ENCODE assay signal across 35 cellular contexts in genomic region chr2:9299444-9300100, GRCh38.
DNase-seq lines count a peak whose midpoint lies in the region; ATAC-seq, FAIRE-seq and TF ChIP-seq lines count a peak whose summit lies in the region.
"Had no signal": no experiment of that assay in that cellular context is flagged by ENCODE, and none has a peak within 500 bp of the region (broad histone marks: within the 10 kb centered on the region; RNA-seq: fewer than 3 reads in every experiment).

No MANE protein-coding gene starts in this region.

- H3K79me2 ChIP-seq in H1 (ENCODE audit: control insufficient read depth in 1 of 2, insufficient read depth in 2 of 2, low read length in 2 of 2) (no peaks in the 10 kb centered on the region; a peak in 1 of 4 replicates), PC-9 (ENCODE audit: low read depth) (peaks cover 59% of the 10 kb centered on the region)

- peak overlapping the region; percentile 50 for H3K27ac Mint-ChIP-seq in nephron progenitor cell
- H3K27ac Mint-ChIP-seq: activated naive CD8-positive, alpha-beta T cell; CD4-positive, alpha-beta T cell; dendritic cell treated with granulocyte-macrophage colony-stimulating factor and Interleukin-4, amounts not matched to agents 40 ng/mL and 50 ng/mL, for 4 days had no signal

- H3K56ac ChIP-seq in H1 (replicated peaks; ENCODE audit: insufficient read length, low read depth, low read length) = no peak overlapping the region

- DNase-seq in A673 (ENCODE audit: low spot score) (peak; percentile 19), RWPE2 (ENCODE audit: low spot score) (no peak), H1 (ENCODE audit: low read depth in 1 of 2, low spot score in 2 of 2) (no peak), nephron progenitor cell (no peak), T-helper 1 cell (no peak), PC-9 (no peak), tibial artery (no peak), NCI-H187 treated with DMSO at 0.1 percent for 48 hours (lab: John Stamatoyannopoulos, UW) (no peak)
- DNase-seq: activated CD4-positive, alpha-beta T cell treated with anti-CD3 and anti-CD28 coated beads for 48 hours; activated CD8-positive, alpha-beta memory T cell treated with anti-CD3 and anti-CD28 coated beads for 24 hours; activated effector memory CD4-positive, alpha-beta T cell treated with Interleukin-2 at 50 U/mL for 16 hours; activated T-cell treated with anti-CD3 and anti-CD28 coated beads for 4 hours; AML-193; anterior cingulate cortex; CD4-positive, alpha-beta T cell; endodermal cell; IMR-90; kidney glomerular epithelial cell; lower lobe of right lung; NCI-H1048; NCI-H446 treated with DMSO at 0.1 percent for 48 hours; NCI-H82; ovary; retina; SJCRH30; small intestine; stimulated activated naive CD4-positive, alpha-beta T cell treated with Interleukin-2 at 50 U/mL for 16 hours; T1000 had no signal

- 87% methylated on average over 11 of the region's 11 CpGs; no CpG with 5 or more reads in 1 of the 2 experiments for WGBS in H1 (ENCODE audit: extremely low coverage in 1 of 2, insufficient coverage in 1 of 2, insufficient read length in 1 of 2, insufficient replicate concordance in 2 of 2, low coverage in 1 of 2, low lambda C conversion rate in 2 of 2, missing lambda C conversion rate in 1 of 2), 2 experiments

- H2BK15ac ChIP-seq in H1 (ENCODE audit: low read length) = no peak overlapping the region

- no peak overlapping the region for H2BK20ac ChIP-seq in H1 (ENCODE audit: low read length)

- H3K14ac ChIP-seq in H1 (ENCODE audit: insufficient read length) = no peak overlapping the region

- peaks cover 0 to 2% of the 10 kb centered on the region in 2 experiments for H4K20me1 ChIP-seq in H1 (replicated peaks in 1 of 2; ENCODE audit: control insufficient read depth in 1 of 2, insufficient read depth in 2 of 2, low read length in 2 of 2)
- H4K20me1 ChIP-seq in PC-9 (ENCODE audit: insufficient read depth) = peaks cover 9% of the 10 kb centered on the region; the same call in 1 of the 2 replicates

- H3K9me3 ChIP-seq in A673 (ENCODE audit: low read depth, low read length, poor library complexity, severe bottlenecking) = no peaks in the 10 kb centered on the region
- no peaks in the 10 kb centered on the region for H3K9me3 ChIP-seq in RWPE2 (ENCODE audit: severe bottlenecking)
- H3K9me3 ChIP-seq in H1 (ENCODE audit: insufficient read depth in 2 of 2, low read depth in 1 of 2, low read length in 1 of 2) = no peaks in the 10 kb centered on the region
- no peaks in the 10 kb centered on the region for H3K9me3 ChIP-seq in PC-9 (ENCODE audit: insufficient read depth, low read depth)
- H3K9me3 ChIP-seq in tibial artery = no peaks in the 10 kb centered on the region
- H3K9me3 ChIP-seq: lower lobe of right lung, ovary, SJCRH30 had no signal

- H3K4me3 ChIP-seq in A673 (ENCODE audit: low read depth, low read length, poor library complexity, severe bottlenecking) (no peak overlapping the region), RWPE2 (ENCODE audit: severe bottlenecking) (no peak overlapping the region), H1 (ENCODE audit: extremely low read depth in 1 of 4, insufficient read depth in 2 of 4, low read depth in 3 of 4, low read length in 4 of 4) (no peak overlapping the region), PC-9 (no peak overlapping the region), tibial artery (no peak overlapping the region)
- H3K4me3 ChIP-seq: lower lobe of right lung, ovary, SJCRH30 had no signal

- H3F3A ChIP-seq in PC-9 (ENCODE audit: insufficient read depth, low read depth) = peaks cover 46% of the 10 kb centered on the region; the same call in 1 of the 2 replicates

- H3K27ac ChIP-seq in A673 (ENCODE audit: low read depth, low read length, poor library complexity, severe bottlenecking) = peak overlapping the region; percentile 13
- H3K27ac ChIP-seq in RWPE2 (ENCODE audit: poor library complexity, severe bottlenecking) = peak overlapping the region; percentile 75
- no peak overlapping the region for H3K27ac ChIP-seq in H1 (ENCODE audit: low read depth, low read length)
- H3K27ac ChIP-seq in PC-9 = no peak overlapping the region
- no peak overlapping the region for H3K27ac ChIP-seq in tibial artery
- H3K27ac ChIP-seq: lower lobe of right lung, ovary, SJCRH30, VCaP had no signal

- no peak overlapping the region for H3K4ac ChIP-seq in H1 (replicated peaks; ENCODE audit: insufficient read length, low read depth, low read length)

- POLR2A ChIA-PET in A673 (lab: Charles Lee; ENCODE audit: low non-redundant PET) = no interaction called here
- POLR2A ChIA-PET in H1 (lab: Charles Lee; ENCODE audit: partially characterized antibody) = no interaction called here
- POLR2A ChIA-PET in PC-9 (lab: Charles Lee; ENCODE audit: unreplicated experiment) = no interaction called here

- H3K23ac ChIP-seq in H1 (ENCODE audit: insufficient read length) = no peak overlapping the region

- H4K91ac ChIP-seq in H1 (replicated peaks; ENCODE audit: insufficient read length, low read length) = no peak overlapping the region

- BruUV-seq in A673 (replicated peaks; lab: Mats Ljungman, UMichigan) = no TSS peak
- BruUV-seq in PC-9 (replicated peaks; lab: Mats Ljungman, UMichigan) = no TSS peak

- H2BK12ac ChIP-seq in H1 (ENCODE audit: low read depth, low read length) = no peak overlapping the region

- peaks cover under 1% of the 10 kb centered on the region; the same call in 1 of the 2 replicates for H3K23me2 ChIP-seq in H1 (ENCODE audit: low read depth, low read length)

- peaks cover 28% of the 10 kb centered on the region for H3K36me3 Mint-ChIP-seq in nephron progenitor cell (ENCODE audit: low read depth)
- H3K36me3 Mint-ChIP-seq: activated naive CD8-positive, alpha-beta T cell had no signal

- H4K5ac ChIP-seq in H1 (ENCODE audit: insufficient read length, low read depth, low read length) = no peak overlapping the region

- TF ChIP-seq CTCF in A673 (conservative IDR thresholded peaks at IDR 0.05; ENCODE audit: low read depth, low read length) = no peak
- no peak for TF ChIP-seq CTCF in RWPE2 (IDR thresholded peaks at IDR 0.05; ENCODE audit: poor library complexity, severe bottlenecking)
- TF ChIP-seq CTCF in H1 (IDR thresholded peaks at IDR 0.05; ENCODE audit: control extremely low read depth in 1 of 3, insufficient read depth in 1 of 3, low read depth in 1 of 3, low read length in 3 of 3) = no peak
- no peak for TF ChIP-seq CTCF in nephron progenitor cell (IDR thresholded peaks at IDR 0.05)
- TF ChIP-seq CTCF in PC-9 (conservative IDR thresholded peaks at IDR 0.05) = no peak
- TF ChIP-seq CTCF in tibial artery (IDR thresholded peaks at IDR 0.05) = no peak

- H3K9me2 ChIP-seq in PC-9 (ENCODE audit: insufficient read depth) = no peaks in the 10 kb centered on the region

- no peak overlapping the region for H3K9ac ChIP-seq in H1 (replicated peaks in 1 of 4; ENCODE audit: extremely low read depth in 1 of 4, low read depth in 3 of 4, low read length in 3 of 4)

- no peak overlapping the region for H3K4me2 ChIP-seq in H1 (ENCODE audit: insufficient read depth in 1 of 2, low read depth in 2 of 2, low read length in 2 of 2)
- H3K4me2 ChIP-seq in PC-9 = no peak overlapping the region

- no peak overlapping the region for H2BK120ac ChIP-seq in H1 (replicated peaks; ENCODE audit: low read depth, low read length)

- H3K36me3 ChIP-seq in A673 (ENCODE audit: insufficient read depth, low read length, poor library complexity, severe bottlenecking) (peaks cover 5% of the 10 kb centered on the region), RWPE2 (ENCODE audit: low read depth) (peaks cover 66% of the 10 kb centered on the region), H1 (ENCODE audit: control insufficient read depth in 2 of 4, insufficient read depth in 4 of 4, low read length in 3 of 4) (no peaks in the 10 kb centered on the region; a peak in 1 of 8 replicates), PC-9 (ENCODE audit: low read depth) (peaks cover 10% of the 10 kb centered on the region; the same call in 1 of the 2 replicates), tibial artery (no peaks in the 10 kb centered on the region)
- H3K36me3 ChIP-seq: lower lobe of right lung, ovary had no signal

- H3K4me1 Mint-ChIP-seq in nephron progenitor cell = peaks cover 40% of the 10 kb centered on the region

- no peak overlapping the region for H4K8ac ChIP-seq in H1 (ENCODE audit: extremely low read depth, insufficient read depth, low read length)

- no peak for TF ChIP-seq RAD21 in H1 (IDR thresholded peaks at IDR 0.05 in 1 of 2, conservative IDR thresholded peaks at IDR 0.05 in 1 of 2; ENCODE audit: low read depth in 2 of 2, low read length in 2 of 2)

- TF ChIP-seq EP300 in H1 (IDR thresholded peaks at IDR 0.05; ENCODE audit: borderline replicate concordance in 1 of 2, low read depth in 2 of 2, low read length in 2 of 2) = no peak

- H3K27me3 Mint-ChIP-seq in nephron progenitor cell (ENCODE audit: low read depth, poor library complexity) = peaks cover 10% of the 10 kb centered on the region
- H3K27me3 Mint-ChIP-seq: CD4-positive, alpha-beta T cell had no signal

- CTCF ChIA-PET in A673 (lab: Charles Lee) (no interaction called here), H1 (lab: Charles Lee; ENCODE audit: partially characterized antibody) (interaction anchor here (0.7 to 1.5 kb wide), 5 partner anchors 9 to 41 kb away, joined by 3 to 6 read pairs (median 3); no protein-coding TSS in a partner anchor), PC-9 (lab: Charles Lee) (no interaction called here)

- no peak overlapping the region for H3K18ac ChIP-seq in H1 (ENCODE audit: extremely low read depth, low read length)

- ATAC-seq in RWPE2 (ENCODE audit: low read depth) = no peak
- ATAC-seq: HCT116, lower lobe of right lung had no signal

- H3K4me1 ChIP-seq in A673 (ENCODE audit: insufficient read depth, low read length, poor library complexity, severe bottlenecking) = peaks cover 22% of the 10 kb centered on the region
- peaks cover 18% of the 10 kb centered on the region for H3K4me1 ChIP-seq in RWPE2 (ENCODE audit: insufficient read depth, poor library complexity, severe bottlenecking)
- H3K4me1 ChIP-seq in H1 (replicated peaks in 1 of 4; ENCODE audit: control insufficient read depth in 3 of 4, insufficient read depth in 4 of 4, low read length in 3 of 4) = no peaks in the 10 kb centered on the region; a peak in 2 of 7 replicates
- H3K4me1 ChIP-seq in PC-9 (replicated peaks; ENCODE audit: insufficient read depth) = no peaks in the 10 kb centered on the region
- H3K4me1 ChIP-seq in tibial artery = peaks cover 0 to 18% (median under 1%) of the 10 kb centered on the region in 4 donors
- H3K4me1 ChIP-seq: SJCRH30 had no signal

- H2AFZ ChIP-seq in H1 (ENCODE audit: low read length) (no peak overlapping the region), PC-9 (no peak overlapping the region)

- no peak overlapping the region for H3K4me3 Mint-ChIP-seq in nephron progenitor cell
- H3K4me3 Mint-ChIP-seq: activated naive CD8-positive, alpha-beta T cell; CD4-positive, alpha-beta T cell; dendritic cell treated with granulocyte-macrophage colony-stimulating factor and Interleukin-4, amounts not matched to agents 40 ng/mL and 50 ng/mL, for 4 days; endodermal cell; nephron had no signal

- no peak for TF ChIP-seq POLR2A in H1 (IDR thresholded peaks at IDR 0.05; ENCODE audit: control extremely low read depth in 1 of 2, low read depth in 2 of 2, low read length in 2 of 2)

- FAIRE-seq in H1 (lab: Jason Lieb, UNC) = no peak
- FAIRE-seq: A204.1, frontal cortex, small intestine had no signal

- no peak overlapping the region for H2AK5ac ChIP-seq in H1 (ENCODE audit: low read depth, low read length)

- H3K9me3 Mint-ChIP-seq in nephron progenitor cell = no peaks in the 10 kb centered on the region
- H3K9me3 Mint-ChIP-seq: CD4-positive, alpha-beta T cell; dendritic cell treated with granulocyte-macrophage colony-stimulating factor and Interleukin-4, amounts not matched to agents 40 ng/mL and 50 ng/mL, for 4 days; endodermal cell; nephron had no signal

- H3K27me3 ChIP-seq in A673 (replicated peaks; ENCODE audit: insufficient read depth, low read depth, low read length, poor library complexity) (no peaks in the 10 kb centered on the region), RWPE2 (ENCODE audit: insufficient read depth, poor library complexity, severe bottlenecking) (no peaks in the 10 kb centered on the region), H1 (replicated peaks in 1 of 4; ENCODE audit: control insufficient read depth in 3 of 4, extremely low read depth in 1 of 4, insufficient read depth in 3 of 4, low read length in 3 of 4) (no peaks in the 10 kb centered on the region), PC-9 (ENCODE audit: insufficient read depth, low read depth) (no peaks in the 10 kb centered on the region), tibial artery (no peaks in the 10 kb centered on the region)
- H3K27me3 ChIP-seq: ovary, SJCRH30 had no signal

- intact Hi-C loops in A673 (cut with micrococcal nuclease; ENCODE audit: unreplicated experiment) = no loop called here
- intact Hi-C loops in PC-9 (cut with micrococcal nuclease; ENCODE audit: unreplicated experiment) = no loop called here
- intact Hi-C loops in tibial artery (cut with DNase I; ENCODE audit: low total_unique reads) = no loop called here

- no peak overlapping the region for H2BK5ac ChIP-seq in H1 (ENCODE audit: low read depth, low read length)

- H3K79me1 ChIP-seq in H1 (ENCODE audit: low read depth, low read length) = no peaks in the 10 kb centered on the region; the same call in 1 of the 2 replicates

Comparison
In these comparisons a context has a peak if more than half of its experiments do, and no peak if none do; other contexts are left out.
1. H3K27ac ChIP-seq: peak in A673 (single experiment) and RWPE2 (single experiment); none in H1 (single experiment), PC-9 (single experiment) and tibial artery (0 of 2).